8 cellular contexts compared by ENCODE assay signal in the genomic region with DNA sequence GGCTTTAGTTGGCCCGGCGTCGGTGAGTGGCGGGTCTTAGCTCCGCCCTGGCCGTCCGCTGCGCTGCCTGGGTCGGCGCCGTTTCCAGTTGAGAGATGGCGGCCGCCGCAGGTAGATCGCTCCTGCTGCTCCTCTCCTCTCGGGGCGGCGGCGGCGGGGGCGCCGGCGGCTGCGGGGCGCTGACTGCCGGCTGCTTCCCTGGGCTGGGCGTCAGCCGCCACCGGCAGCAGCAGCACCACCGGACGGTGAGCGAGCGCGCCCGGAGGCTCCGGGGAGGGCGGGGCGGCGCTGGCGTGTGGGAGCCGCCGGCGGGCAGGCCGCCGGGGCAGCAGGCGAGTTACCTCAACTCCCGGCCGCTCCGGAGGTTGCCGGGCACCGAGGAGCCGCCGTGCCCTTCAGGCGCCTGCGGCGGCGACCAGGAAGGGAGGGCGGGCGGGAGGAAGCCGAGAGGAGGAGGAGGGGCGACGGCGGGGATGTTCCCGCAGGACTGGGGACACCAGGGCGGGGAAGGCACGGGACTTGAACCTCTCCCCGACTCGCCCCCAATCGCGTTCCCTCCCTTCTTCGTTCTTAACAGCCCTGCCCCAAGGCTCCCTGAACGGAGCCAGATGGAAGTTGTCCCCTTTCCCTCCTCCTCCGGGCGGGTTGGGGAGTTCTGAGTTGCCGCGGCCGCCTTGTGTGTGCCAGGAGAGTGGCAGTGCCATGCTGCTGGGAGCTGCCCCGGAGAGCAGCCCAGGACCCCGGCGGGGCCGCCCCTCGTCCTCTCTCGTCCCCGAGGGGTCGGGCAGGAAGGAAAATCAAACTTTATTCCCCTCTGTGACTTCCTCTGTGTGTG. TPM values are rescaled to one million over a fixed set of nuclear protein-coding genes. Genes with fewer than 3 reads are reported as not detected.
A peak's percentile ranks its signal among the peaks of the same experiment; 100 is the strongest.
DNase-seq lines count a peak whose midpoint lies in the region; ATAC-seq and TF ChIP-seq lines count a peak whose summit lies in the region.

A gene with protein sequence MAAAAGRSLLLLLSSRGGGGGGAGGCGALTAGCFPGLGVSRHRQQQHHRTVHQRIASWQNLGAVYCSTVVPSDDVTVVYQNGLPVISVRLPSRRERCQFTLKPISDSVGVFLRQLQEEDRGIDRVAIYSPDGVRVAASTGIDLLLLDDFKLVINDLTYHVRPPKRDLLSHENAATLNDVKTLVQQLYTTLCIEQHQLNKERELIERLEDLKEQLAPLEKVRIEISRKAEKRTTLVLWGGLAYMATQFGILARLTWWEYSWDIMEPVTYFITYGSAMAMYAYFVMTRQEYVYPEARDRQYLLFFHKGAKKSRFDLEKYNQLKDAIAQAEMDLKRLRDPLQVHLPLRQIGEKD (plus strand): TSS at position 87 of the 835 bp plus-strand sequence. CDS start 9 bp downstream, at position 96.

- H3K4me3 ChIP-seq in A673 (ENCODE audit: low read depth, low read length, poor library complexity, severe bottlenecking): peak within 1 kb of the TSS; percentile 79
- H3K4me3 ChIP-seq in effector memory CD4-positive, alpha-beta T cell (ENCODE audit: insufficient read depth, low read depth, low read length, poor library complexity, severe bottlenecking): peak within 1 kb of the TSS; percentile 85

- peak within 1 kb of the TSS; percentile 52 for H3K27ac Mint-ChIP-seq in memory B cell

- POLR2A ChIA-PET in A673 (lab: Charles Lee; ENCODE audit: low non-redundant PET): interaction anchor here (0.6 to 0.7 kb wide), 2 partner anchors 334 to 1378 kb away, joined by 3 to 4 read pairs; no protein-coding TSS in a partner anchor

- CTCF ChIA-PET in A673 (lab: Charles Lee): interaction anchor here (0.9 to 1.0 kb wide), 2 partner anchors 142 to 369 kb away, joined by 3 to 4 read pairs; no protein-coding TSS in a partner anchor

- no peaks in the 10 kb centered on the region for H3K27me3 ChIP-seq in A673 (replicated peaks; ENCODE audit: insufficient read depth, low read depth, low read length, poor library complexity)
- no peaks in the 10 kb centered on the region for H3K27me3 ChIP-seq in effector memory CD4-positive, alpha-beta T cell (replicated peaks; ENCODE audit: control insufficient read depth, insufficient read depth, low read length, poor library complexity, severe bottlenecking)

- no peaks in the 10 kb centered on the region for H3K27me3 Mint-ChIP-seq in memory B cell

- BruUV-seq in A673 (replicated peaks; lab: Mats Ljungman, UMichigan): no TSS peak

- H3K4me3 Mint-ChIP-seq in memory B cell: peak within 1 kb of the TSS; percentile 90

- H3K27ac ChIP-seq in A673 (ENCODE audit: low read depth, low read length, poor library complexity, severe bottlenecking): peak within 1 kb of the TSS; percentile 69
- H3K27ac ChIP-seq in effector memory CD4-positive, alpha-beta T cell (ENCODE audit: insufficient read depth, low read length, poor library complexity, severe bottlenecking): peak within 1 kb of the TSS; percentile 60

- ATAC-seq in GM18867 (IDR thresholded peaks at IDR 0.05; ENCODE audit: unreplicated experiment) (peak; percentile 90), HG03066 (IDR thresholded peaks at IDR 0.05; ENCODE audit: low read depth, unreplicated experiment) (peak; percentile 90), memory B cell (ENCODE audit: low read depth) (peak; percentile 89)

- no peak for TF ChIP-seq CTCF in A673 (conservative IDR thresholded peaks at IDR 0.05; ENCODE audit: low read depth, low read length)

- DNase-seq in A673 (ENCODE audit: low spot score) (peak; percentile 96), NCI-H526 (lab: John Stamatoyannopoulos, UW) (peak; percentile 11 to 95), memory B cell (ENCODE audit: low spot score in 2 of 2) (peak; percentile 90 to 91)
- peak; percentile 95 for DNase-seq in activated CD8-positive, alpha-beta memory T cell treated with anti-CD3 and anti-CD28 coated beads for 24 hours
- peak; percentile 76 to 88 (median 85) for DNase-seq in effector memory CD4-positive, alpha-beta T cell
- DNase-seq in stimulated activated CD4-positive, alpha-beta T cell treated with anti-CD3 and anti-CD28 coated beads, TNF-alpha, amount 100 ng/mL, for 48 hours (ENCODE audit: low read depth in 3 of 3): peak; percentile 89 to 91 (median 89)

- peaks cover 29% of the 10 kb centered on the region for H3K4me1 ChIP-seq in A673 (ENCODE audit: insufficient read depth, low read length, poor library complexity, severe bottlenecking)
- H3K4me1 ChIP-seq in effector memory CD4-positive, alpha-beta T cell (ENCODE audit: control insufficient read depth, insufficient read depth, low read length, poor library complexity, severe bottlenecking): peaks cover 4% of the 10 kb centered on the region

- no peaks in the 10 kb centered on the region for H3K9me3 Mint-ChIP-seq in memory B cell

- intact Hi-C loops in A673 (cut with micrococcal nuclease; ENCODE audit: unreplicated experiment): loop anchor here (5.0 to 10.0 kb wide), 3 partner anchors 140 to 373 kb away; no protein-coding TSS in a partner anchor

- no peaks in the 10 kb centered on the region for H3K36me3 Mint-ChIP-seq in memory B cell

- peaks cover 36% of the 10 kb centered on the region for H3K4me1 Mint-ChIP-seq in memory B cell

- H3K36me3 ChIP-seq in A673 (ENCODE audit: insufficient read depth, low read length, poor library complexity, severe bottlenecking): no peaks in the 10 kb centered on the region
- no peaks in the 10 kb centered on the region for H3K36me3 ChIP-seq in effector memory CD4-positive, alpha-beta T cell (ENCODE audit: control insufficient read depth, insufficient read depth, low read length)

- H3K9me3 ChIP-seq in A673 (ENCODE audit: low read depth, low read length, poor library complexity, severe bottlenecking): no peaks in the 10 kb centered on the region
- H3K9me3 ChIP-seq in effector memory CD4-positive, alpha-beta T cell (ENCODE audit: control insufficient read depth, low read length): no peaks in the 10 kb centered on the region

RNA-seq across cellular contexts. Expression of the gene that starts here (rescaled TPM):
- total RNA-seq in A673 (2021): 18.7 and 20.1 TPM in 2 replicates

Comparison
In these comparisons a context has a peak if more than half of its experiments do, and no peak if none do; other contexts are left out.
1. Peak in every context shown above with its lines: DNase-seq, ATAC-seq, H3K4me3 ChIP-seq and H3K27ac ChIP-seq.